In the genomic region with DNA sequence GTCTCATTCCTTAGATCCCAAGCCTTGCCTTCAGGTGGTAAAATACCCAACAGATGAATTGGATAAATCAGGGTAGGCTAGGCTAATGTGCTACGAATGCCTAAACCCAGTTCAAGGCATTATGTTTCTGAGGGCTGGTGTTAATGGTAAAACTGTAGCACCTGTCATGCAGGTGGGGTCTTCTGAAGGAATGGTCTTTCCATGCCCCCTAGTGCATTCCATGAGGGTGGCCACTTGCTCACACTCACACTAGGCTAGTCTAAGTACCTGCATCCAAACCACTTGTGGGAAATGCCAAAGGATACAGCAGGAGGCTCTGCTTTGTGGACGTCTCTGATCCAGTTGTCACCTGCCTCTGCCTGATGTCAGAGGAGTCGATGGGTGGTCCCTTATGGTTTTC, we compare ENCODE assay signal across 16 cellular contexts. TPM values are rescaled to one million over a fixed set of nuclear protein-coding genes. Genes with fewer than 3 reads are reported as not detected.
DNase-seq lines count a peak whose midpoint lies in the region; ATAC-seq and TF ChIP-seq lines count a peak whose summit lies in the region.
"Had no signal": no experiment of that assay in that cellular context is flagged by ENCODE, and none has a peak within 500 bp of the region (broad histone marks: within the 10 kb centered on the region; RNA-seq: fewer than 3 reads in every experiment).

No MANE protein-coding gene starts in this region.

- ATAC-seq in T-cell (replicated peaks in 1 of 4) = peak; percentile 71 to 93 (median 84)
- peak; percentile 92 for ATAC-seq in memory B cell (ENCODE audit: low read depth)

- H3K4me1 ChIP-seq in CD8-positive, alpha-beta memory T cell (ENCODE audit: insufficient read depth, low read length) = peaks cover 15% of the 10 kb centered on the region

- no peaks in the 10 kb centered on the region for H3K9me3 ChIP-seq in CD8-positive, alpha-beta memory T cell (ENCODE audit: low read length)
- H3K9me3 ChIP-seq: SK-N-SH had no signal

- H3K27ac Mint-ChIP-seq in activated naive CD4-positive, alpha-beta T cell treated with anti-CD3 and anti-CD28 coated beads, Interleukin-2, amount 10 ng/mL, durations not matched to agents 7 days and 5 days = no peak overlapping the region
- no peak overlapping the region for H3K27ac Mint-ChIP-seq in activated naive CD4-positive, alpha-beta T cell treated with anti-CD3 and anti-CD28 coated beads for 36 hours
- H3K27ac Mint-ChIP-seq in CD8-positive, alpha-beta memory T cell = peak overlapping the region in 6 of 8 donors; percentile 24 to 76 (median 48)
- H3K27ac Mint-ChIP-seq in T-cell = peak overlapping the region; percentile 65 to 74
- H3K27ac Mint-ChIP-seq in memory B cell = no peak overlapping the region

- no peak overlapping the region for H3K4me3 ChIP-seq in CD8-positive, alpha-beta memory T cell (ENCODE audit: low read length)
- H3K4me3 ChIP-seq: PC-9 had no signal

- POLR2A ChIA-PET in CD8-positive, alpha-beta memory T cell (lab: Charles Lee) = interaction anchor here (1.2 to 1.4 kb wide), 2 partner anchors 38 to 53 kb away, joined by 4 read pairs; no protein-coding TSS in a partner anchor
- POLR2A ChIA-PET in T-cell (lab: Charles Lee) (no interaction called here), GM10248 (lab: Yijun Ruan, JAX) (no interaction called here)

- H3K36me3 Mint-ChIP-seq in activated naive CD4-positive, alpha-beta T cell treated with anti-CD3 and anti-CD28 coated beads, Interleukin-2, amount 10 ng/mL, durations not matched to agents 7 days and 5 days = peaks cover 42% of the 10 kb centered on the region
- H3K36me3 Mint-ChIP-seq in activated naive CD4-positive, alpha-beta T cell treated with anti-CD3 and anti-CD28 coated beads for 36 hours (ENCODE audit: low read depth) = peaks cover 14% of the 10 kb centered on the region
- peaks cover 0 to 69% (median 20%) of the 10 kb centered on the region in 3 donors for H3K36me3 Mint-ChIP-seq in CD8-positive, alpha-beta memory T cell
- H3K36me3 Mint-ChIP-seq in T-cell = peaks cover 40% of the 10 kb centered on the region
- H3K36me3 Mint-ChIP-seq in memory B cell = peaks cover 38% of the 10 kb centered on the region

- CTCF ChIA-PET in activated naive CD4-positive, alpha-beta T cell treated with anti-CD3 and anti-CD28 coated beads, Interleukin-2, amount 10 ng/mL, durations not matched to agents 7 days and 5 days (lab: Charles Lee) = interaction anchor here (1.4 to 1.6 kb wide), 2 partner anchors 38 to 69 kb away, joined by 4 read pairs; no protein-coding TSS in a partner anchor
- CTCF ChIA-PET in activated naive CD4-positive, alpha-beta T cell treated with anti-CD3 and anti-CD28 coated beads for 36 hours (lab: Charles Lee) = interaction anchor here (0.7 to 1.5 kb wide), 2 partner anchors 14 to 69 kb away, joined by 3 read pairs; no protein-coding TSS in a partner anchor
- CTCF ChIA-PET in CD8-positive, alpha-beta memory T cell (lab: Charles Lee) = interaction anchor here (0.7 to 4.2 kb wide), 8 partner anchors 12 to 69 kb away, joined by 3 to 17 read pairs (median 3); no protein-coding TSS in a partner anchor
- CTCF ChIA-PET in T-cell (lab: Charles Lee) = interaction anchor here in 1 of 2 donors (0.9 kb wide), 1 partner anchor 69 kb away, joined by 6 read pairs; no protein-coding TSS in a partner anchor
- CTCF ChIA-PET in GM10248 (lab: Yijun Ruan, JAX) = interaction anchor here (1.3 to 1.4 kb wide), 2 partner anchors 27 to 69 kb away, joined by 3 to 6 read pairs; no protein-coding TSS in a partner anchor

- peaks cover 16% of the 10 kb centered on the region for H3K36me3 ChIP-seq in CD8-positive, alpha-beta memory T cell (ENCODE audit: insufficient read depth, low read length)

- H3K9me3 Mint-ChIP-seq in activated naive CD4-positive, alpha-beta T cell treated with anti-CD3 and anti-CD28 coated beads, Interleukin-2, amount 10 ng/mL, durations not matched to agents 7 days and 5 days = no peaks in the 10 kb centered on the region
- no peaks in the 10 kb centered on the region for H3K9me3 Mint-ChIP-seq in activated naive CD4-positive, alpha-beta T cell treated with anti-CD3 and anti-CD28 coated beads for 36 hours
- H3K9me3 Mint-ChIP-seq in CD8-positive, alpha-beta memory T cell = no peaks in the 10 kb centered on the region
- H3K9me3 Mint-ChIP-seq in T-cell (no peaks in the 10 kb centered on the region), memory B cell (no peaks in the 10 kb centered on the region)

- no peak for TF ChIP-seq CTCF in GM10248 (IDR thresholded peaks at IDR 0.05; ENCODE audit: control extremely low read depth, extremely low read depth, low read depth, missing control alignments)

- intact Hi-C loops in activated naive CD4-positive, alpha-beta T cell treated with anti-CD3 and anti-CD28 coated beads for 36 hours (cut with micrococcal nuclease) = loop anchor here (1.0 kb wide), 1 partner anchor 69 kb away; no protein-coding TSS in a partner anchor

- H3K4me1 Mint-ChIP-seq in activated naive CD4-positive, alpha-beta T cell treated with anti-CD3 and anti-CD28 coated beads, Interleukin-2, amount 10 ng/mL, durations not matched to agents 7 days and 5 days = peaks cover 23% of the 10 kb centered on the region
- peaks cover 14% of the 10 kb centered on the region for H3K4me1 Mint-ChIP-seq in activated naive CD4-positive, alpha-beta T cell treated with anti-CD3 and anti-CD28 coated beads for 36 hours (ENCODE audit: low read depth)
- H3K4me1 Mint-ChIP-seq in CD8-positive, alpha-beta memory T cell = peaks cover 23 to 33% (median 31%) of the 10 kb centered on the region in 3 donors
- peaks cover 25 to 29% (median 26%) of the 10 kb centered on the region in 3 donors for H3K4me1 Mint-ChIP-seq in T-cell
- peaks cover 14% of the 10 kb centered on the region for H3K4me1 Mint-ChIP-seq in memory B cell

- DNase-seq in activated naive CD4-positive, alpha-beta T cell treated with anti-CD3 and anti-CD28 coated beads, Interleukin-2, amount 10 ng/mL, durations not matched to agents 7 days and 5 days = peak; percentile 22
- no peak for DNase-seq in activated naive CD4-positive, alpha-beta T cell treated with anti-CD3 and anti-CD28 coated beads for 36 hours
- DNase-seq in CD8-positive, alpha-beta memory T cell = peak in 1 of 5 donors; percentile 54
- DNase-seq in T-cell (peak in 14 of 34 experiments; percentile 18 to 47 (median 29)), memory B cell (ENCODE audit: low spot score in 2 of 2) (no peak), GM10248 (ENCODE audit: extremely low spot score) (no peak), SKM-1 treated with dmso at 0.1 percent for 144 hours (lab: John Stamatoyannopoulos, UW; ENCODE audit: unreplicated experiment) (no peak), AG20443 (ENCODE audit: low spot score) (no peak)
- DNase-seq: GOT3; KBM-7; NCI-H1092; NCI-H1694 treated with DMSO at 0.1 percent for 48 hours; NCI-H69; NK-92 treated with Interleukin-12 subunit alpha and Interleukin-12 subunit beta, amount 100 ng/mL, for 24 hours; PC-9; SK-N-SH had no signal

- no peaks in the 10 kb centered on the region for H3K27me3 ChIP-seq in CD8-positive, alpha-beta memory T cell (ENCODE audit: insufficient read depth, low read length, poor library complexity, severe bottlenecking)

- H3K27ac ChIP-seq in CD8-positive, alpha-beta memory T cell (ENCODE audit: low read depth, low read length) = no peak overlapping the region
- H3K27ac ChIP-seq: PC-9 had no signal

- no peak overlapping the region for H3K4me3 Mint-ChIP-seq in activated naive CD4-positive, alpha-beta T cell treated with anti-CD3 and anti-CD28 coated beads, Interleukin-2, amount 10 ng/mL, durations not matched to agents 7 days and 5 days
- H3K4me3 Mint-ChIP-seq in activated naive CD4-positive, alpha-beta T cell treated with anti-CD3 and anti-CD28 coated beads for 36 hours = no peak overlapping the region
- H3K4me3 Mint-ChIP-seq in CD8-positive, alpha-beta memory T cell = no peak overlapping the region
- no peak overlapping the region for H3K4me3 Mint-ChIP-seq in T-cell
- H3K4me3 Mint-ChIP-seq in memory B cell = no peak overlapping the region

- H3K27me3 Mint-ChIP-seq in activated naive CD4-positive, alpha-beta T cell treated with anti-CD3 and anti-CD28 coated beads, Interleukin-2, amount 10 ng/mL, durations not matched to agents 7 days and 5 days = no peaks in the 10 kb centered on the region
- H3K27me3 Mint-ChIP-seq in activated naive CD4-positive, alpha-beta T cell treated with anti-CD3 and anti-CD28 coated beads for 36 hours (ENCODE audit: low read depth) = no peaks in the 10 kb centered on the region
- no peaks in the 10 kb centered on the region for H3K27me3 Mint-ChIP-seq in CD8-positive, alpha-beta memory T cell
- no peaks in the 10 kb centered on the region for H3K27me3 Mint-ChIP-seq in T-cell
- no peaks in the 10 kb centered on the region for H3K27me3 Mint-ChIP-seq in memory B cell

RNA-seq across cellular contexts. Expression of gene UCP3, which starts 24.2 kb away (rescaled TPM):
- total RNA-seq in activated naive CD4-positive, alpha-beta T cell treated with anti-CD3 and anti-CD28 coated beads for 36 hours = under 1 TPM; 0.32 to 0.83 TPM
- total RNA-seq in CD8-positive, alpha-beta memory T cell = 1 to 10 TPM; 2.8 to 2.9 TPM
- 0.36 TPM for polyA plus RNA-seq in CD8-positive, alpha-beta memory T cell
- 1 to 10 TPM; 5.7 to 6.8 (median 6.5) TPM for total RNA-seq in T-cell

RNA-seq across cellular contexts. Expression of gene UCP2, which starts 50.4 kb away (rescaled TPM):
- total RNA-seq in activated naive CD4-positive, alpha-beta T cell treated with anti-CD3 and anti-CD28 coated beads for 36 hours = 100 to 1,000 TPM; 149 to 157 TPM
- 100 to 1,000 TPM; 279 to 295 TPM for total RNA-seq in CD8-positive, alpha-beta memory T cell
- polyA plus RNA-seq in CD8-positive, alpha-beta memory T cell = 962 TPM
- total RNA-seq in T-cell = 100 to 1,000 TPM; 241 to 754 (median 311) TPM

Comparison
In these comparisons a context has a peak if more than half of its experiments do, and no peak if none do; other contexts are left out.
1. H3K27ac Mint-ChIP-seq: peak in CD8-positive, alpha-beta memory T cell (6 of 8) and T-cell (2 of 2); none in activated naive CD4-positive, alpha-beta T cell treated with anti-CD3 and anti-CD28 coated beads, Interleukin-2, amount 10 ng/mL, durations not matched to agents 7 days and 5 days (single experiment), activated naive CD4-positive, alpha-beta T cell treated with anti-CD3 and anti-CD28 coated beads for 36 hours (single experiment) and memory B cell (single experiment).